ENCODE assay signal across 8 cellular contexts in genomic region chr4:55947912-55948725, GRCh38. TPM values are rescaled to one million over a fixed set of nuclear protein-coding genes. Genes with fewer than 3 reads are reported as not detected.
DNase-seq lines count a peak whose midpoint lies in the region; ATAC-seq and TF ChIP-seq lines count a peak whose summit lies in the region.

No MANE protein-coding gene starts in this region.

- in situ Hi-C loops in Caki2 (cut with HindIII; ENCODE audit: low pct_unique_long_range_greater_than_20kb, low sequenced_read_pairs): no loop called here

- TF ChIP-seq POLR2A in NB4 (IDR thresholded peaks at IDR 0.05; ENCODE audit: extremely low read depth, insufficient read length) (no peak), prostate gland (IDR thresholded peaks at IDR 0.05) (no peak)

- peaks cover 0 to 3% of the 10 kb centered on the region in 2 donors for H3K36me3 Mint-ChIP-seq in activated T-cell treated with anti-CD3 and anti-CD28 coated beads, Interleukin-2, amount 50 U/mL, for 72 hours (ENCODE audit: insufficient read depth in 2 of 2)

- peak overlapping the region; percentile 80 for H3K4me3 ChIP-seq in NB4 (ENCODE audit: low read depth, low read length)
- peak overlapping the region; percentile 67 to 80 for H3K4me3 ChIP-seq in prostate gland

- no peaks in the 10 kb centered on the region for H3K27me3 ChIP-seq in foreskin keratinocyte
- H3K27me3 ChIP-seq in prostate gland (replicated peaks; ENCODE audit: insufficient read depth): no peaks in the 10 kb centered on the region

- no peaks in the 10 kb centered on the region for H3K9me3 ChIP-seq in prostate gland

- H3K4me3 Mint-ChIP-seq in activated T-cell treated with anti-CD3 and anti-CD28 coated beads, Interleukin-2, amount 50 U/mL, for 72 hours: peak overlapping the region; percentile 91 to 96

- 3% methylated on average over 19 of the region's 19 CpGs for WGBS in prostate gland

- ATAC-seq in GM21723 (IDR thresholded peaks at IDR 0.05; ENCODE audit: unreplicated experiment) (peak; percentile 18), foreskin keratinocyte (peak; percentile 77)
- ATAC-seq in activated T-cell treated with anti-CD3 and anti-CD28 coated beads, Interleukin-2, amount 50 U/mL, for 72 hours (replicated peaks in 1 of 2): peak; percentile 29 to 37

- H3K4me1 ChIP-seq in foreskin keratinocyte (no peaks in the 10 kb centered on the region), prostate gland (replicated peaks) (no peaks in the 10 kb centered on the region)

- peaks cover 34% of the 10 kb centered on the region for H3K4me1 Mint-ChIP-seq in activated T-cell treated with anti-CD3 and anti-CD28 coated beads, Interleukin-2, amount 50 U/mL, for 72 hours (ENCODE audit: low read depth)

- intact Hi-C loops in prostate gland (cut with DNase I): loop anchor here (1.0 kb wide), 1 partner anchor 353 kb away; no protein-coding TSS in a partner anchor

- H3K36me3 ChIP-seq in prostate gland: no peaks in the 10 kb centered on the region

- H3K27ac ChIP-seq in foreskin keratinocyte (peak overlapping the region; percentile 82), prostate gland (peak overlapping the region in 1 of 2 donors; percentile 78)

- H3K9me3 Mint-ChIP-seq in activated T-cell treated with anti-CD3 and anti-CD28 coated beads, Interleukin-2, amount 50 U/mL, for 72 hours: peaks cover 0 to 4% of the 10 kb centered on the region in 2 donors

- H3K27me3 Mint-ChIP-seq in activated T-cell treated with anti-CD3 and anti-CD28 coated beads, Interleukin-2, amount 50 U/mL, for 72 hours (ENCODE audit: low read depth): no peaks in the 10 kb centered on the region

- TF ChIP-seq CTCF in NB4 (IDR thresholded peaks at IDR 0.05; ENCODE audit: low read depth, low read length) (no peak), foreskin keratinocyte (conservative IDR thresholded peaks at IDR 0.05) (no peak), prostate gland (IDR thresholded peaks at IDR 0.05) (no peak)

- H3K27ac Mint-ChIP-seq in activated T-cell treated with anti-CD3 and anti-CD28 coated beads, Interleukin-2, amount 50 U/mL, for 72 hours: peak overlapping the region; percentile 97

- DNase-seq in Caki2 (ENCODE audit: low read depth) (peak; percentile 43), NB4 (ENCODE audit: low read depth) (peak; percentile 61), foreskin keratinocyte (peak; percentile 93 to 96), prostate gland (ENCODE audit: low spot score) (no peak), NCI-H446 (lab: John Stamatoyannopoulos, UW) (no peak), DMS53 (lab: John Stamatoyannopoulos, UW) (no peak)
- DNase-seq in activated T-cell treated with anti-CD3 and anti-CD28 coated beads, Interleukin-2, amount 50 U/mL, for 72 hours: peak; percentile 53 to 63

RNA-seq across cellular contexts. Expression of gene CEP135, which starts 0.6 kb away (rescaled TPM):
- 0.81 and 5.2 TPM in 2 replicates for total RNA-seq in Caki2 (2014; rRNA removed; shearing (Covaris generic); ENCODE audit: low replicate concordance)
- total RNA-seq in activated T-cell treated with anti-CD3 and anti-CD28 coated beads, Interleukin-2, amount 50 U/mL, for 72 hours: 10 to 100 TPM; 19.5 to 23.1 TPM
- total RNA-seq in foreskin keratinocyte: 10.1 and 10.2 TPM in 2 replicates
- polyA plus RNA-seq in foreskin keratinocyte: 1.5 and 2.1 TPM in 2 replicates
- 1 to 10 TPM; 3.3 to 7.1 TPM for total RNA-seq in prostate gland

Comparison
In these comparisons a context has a peak if more than half of its experiments do, and no peak if none do; other contexts are left out.
1. DNase-seq: peak in Caki2 (single experiment), NB4 (single experiment), activated T-cell treated with anti-CD3 and anti-CD28 coated beads, Interleukin-2, amount 50 U/mL, for 72 hours (2 of 2) and foreskin keratinocyte (2 of 2); none in prostate gland (single experiment), NCI-H446 (0 of 2) and DMS53 (single experiment).
2. ATAC-seq: peak in every context shown above with its lines; median percentile 77 in foreskin keratinocyte; 33 in activated T-cell treated with anti-CD3 and anti-CD28 coated beads, Interleukin-2, amount 50 U/mL, for 72 hours; 18 in GM21723.